In genomic region chr2:172976816-172977215, GRCh38 we compare ENCODE assay signal across 15 cellular contexts.
DNase-seq lines count a peak whose midpoint lies in the region; ATAC-seq, FAIRE-seq and TF ChIP-seq lines count a peak whose summit lies in the region.
"Had no signal": no experiment of that assay in that cellular context is flagged by ENCODE, and none has a peak within 500 bp of the region (broad histone marks: within the 10 kb centered on the region; RNA-seq: fewer than 3 reads in every experiment).

No MANE protein-coding gene starts in this region.

- H3K27ac Mint-ChIP-seq in neural progenitor cell: no peak overlapping the region
- H3K27ac Mint-ChIP-seq: B cell; CD4-positive, alpha-beta T cell had no signal

- TF ChIP-seq RAD21 in A549 (conservative IDR thresholded peaks at IDR 0.05 in 1 of 2, IDR thresholded peaks at IDR 0.05 in 1 of 2): no peak

- TF ChIP-seq CTCF in A549 (IDR thresholded peaks at IDR 0.05) (no peak), OCI-LY3 (IDR thresholded peaks at IDR 0.05; ENCODE audit: low read depth, low read length) (no peak), neural progenitor cell (IDR thresholded peaks at IDR 0.05) (no peak), pancreas (IDR thresholded peaks at IDR 0.05) (no peak)

- TF ChIP-seq EP300 in A549 (IDR thresholded peaks at IDR 0.05): no peak

- DNase-seq in A549 (ENCODE audit: low read depth in 1 of 2, low spot score in 1 of 2): no peak
- DNase-seq in cerebellar cortex (ENCODE audit: low spot score): peak; percentile 75
- no peak for DNase-seq in neural progenitor cell (ENCODE audit: low spot score)
- DNase-seq in pancreas: no peak
- DNase-seq: CD4-positive, alpha-beta T cell; IMR-90 had no signal

- H3F3A ChIP-seq in neural progenitor cell (ENCODE audit: low read depth): no peaks in the 10 kb centered on the region

- H3K36me3 ChIP-seq in OCI-LY3 (replicated peaks; ENCODE audit: low read depth, low read length) (no peaks in the 10 kb centered on the region), neural progenitor cell (no peaks in the 10 kb centered on the region), pancreas (no peaks in the 10 kb centered on the region)

- POLR2A ChIA-PET in A549 (lab: Yijun Ruan, JAX): no interaction called here

- H3K4me1 ChIP-seq in A549: peaks cover 18% of the 10 kb centered on the region
- H3K4me1 ChIP-seq in OCI-LY3 (ENCODE audit: low read length): peaks cover 57% of the 10 kb centered on the region
- peaks cover 14% of the 10 kb centered on the region for H3K4me1 ChIP-seq in neural progenitor cell
- H3K4me1 ChIP-seq in pancreas: no peaks in the 10 kb centered on the region

- H3K9me3 ChIP-seq in A549 (no peaks in the 10 kb centered on the region), OCI-LY3 (ENCODE audit: insufficient read depth, low read length) (no peaks in the 10 kb centered on the region), neural progenitor cell (ENCODE audit: low read depth) (no peaks in the 10 kb centered on the region), pancreas (no peaks in the 10 kb centered on the region)

- no peaks in the 10 kb centered on the region for H3K9me3 Mint-ChIP-seq in neural progenitor cell
- H3K9me3 Mint-ChIP-seq: CD4-positive, alpha-beta T cell had no signal

- H3K4me1 Mint-ChIP-seq in neural progenitor cell: peaks cover 5% of the 10 kb centered on the region
- H3K4me1 Mint-ChIP-seq: B cell had no signal

- FAIRE-seq in A549 (lab: Jason Lieb, UNC) (no peak), pancreas (lab: Jason Lieb, UNC) (no peak)
- FAIRE-seq: G401.6, GM12891, GM19239, H54 had no signal

- H3K79me2 ChIP-seq in OCI-LY3 (ENCODE audit: low read length) (no peaks in the 10 kb centered on the region), neural progenitor cell (ENCODE audit: low read depth) (no peaks in the 10 kb centered on the region)

- H3K27me3 Mint-ChIP-seq in neural progenitor cell (ENCODE audit: insufficient read depth, low read depth): peaks cover 2% of the 10 kb centered on the region

- H3K4me2 ChIP-seq in A549 (no peak overlapping the region), OCI-LY3 (ENCODE audit: low read length) (peak overlapping the region; percentile 85), neural progenitor cell (no peak overlapping the region)

- H3K4me3 Mint-ChIP-seq in neural progenitor cell: no peak overlapping the region
- H3K4me3 Mint-ChIP-seq: B cell; CD4-positive, alpha-beta T cell had no signal

- no peaks in the 10 kb centered on the region for H3K27me3 ChIP-seq in OCI-LY3 (ENCODE audit: low read depth, low read length)
- no peaks in the 10 kb centered on the region for H3K27me3 ChIP-seq in neural progenitor cell
- no peaks in the 10 kb centered on the region for H3K27me3 ChIP-seq in pancreas

- peak overlapping the region; percentile 24; the same call in 1 of the 2 replicates for H2AFZ ChIP-seq in OCI-LY3 (ENCODE audit: low read depth, low read length)
- H2AFZ ChIP-seq in neural progenitor cell (replicated peaks): peak overlapping the region; percentile 85

- H3K27ac ChIP-seq in A549 (peak overlapping the region; percentile 53 to 67; a peak in 4 of 6 replicates), OCI-LY3 (ENCODE audit: low read length) (no peak overlapping the region), neural progenitor cell (no peak overlapping the region), pancreas (no peak overlapping the region)

- intact Hi-C loops in pancreas (cut with DNase I): no loop called here

- H3K36me3 Mint-ChIP-seq in neural progenitor cell: no peaks in the 10 kb centered on the region

- CTCF ChIA-PET in A549 (lab: Yijun Ruan, JAX): interaction anchor here (0.6 to 3.7 kb wide), 4 partner anchors 9 to 318 kb away, joined by 3 to 20 read pairs (median 4); no protein-coding TSS in a partner anchor

- no peaks in the 10 kb centered on the region for H4K20me1 ChIP-seq in OCI-LY3 (ENCODE audit: insufficient read depth, low read length)
- no peaks in the 10 kb centered on the region for H4K20me1 ChIP-seq in neural progenitor cell (ENCODE audit: low read depth)

- ATAC-seq in A549: no peak
- no peak for ATAC-seq in HG03378 (IDR thresholded peaks at IDR 0.05; ENCODE audit: unreplicated experiment)
- no peak for ATAC-seq in pancreas
- ATAC-seq in HG02938 (IDR thresholded peaks at IDR 0.05; ENCODE audit: unreplicated experiment): no peak
- no peak for ATAC-seq in GM18909 (IDR thresholded peaks at IDR 0.05; ENCODE audit: poor library complexity, unreplicated experiment)

- H3K4me3 ChIP-seq in A549 (no peak overlapping the region), OCI-LY3 (ENCODE audit: low read length) (no peak overlapping the region), neural progenitor cell (no peak overlapping the region), pancreas (no peak overlapping the region)

- no peak for TF ChIP-seq POLR2A in A549 (IDR thresholded peaks at IDR 0.05; ENCODE audit: low read length)

- H3K9ac ChIP-seq in OCI-LY3 (ENCODE audit: low read length) (no peak overlapping the region), neural progenitor cell (no peak overlapping the region)

- 74% methylated on average over 5 of the region's 5 CpGs for WGBS in A549 (ENCODE audit: missing lambda C conversion rate)
- WGBS in pancreas, 2 donors: 94 to 96% methylated on average over 5 of the region's 5 CpGs

TF ChIP-seq in A549, 52 proteins besides CTCF, POLR2A, EP300 and RAD21:
- TF ChIP-seq PHF8 (IDR thresholded peaks at IDR 0.05; ENCODE audit: borderline replicate concordance, low read depth): no peak
- no peak for TF ChIP-seq ZNF302 (CRISPR knock-in tag; IDR thresholded peaks at IDR 0.05)
- no peak for TF ChIP-seq HES2 (IDR thresholded peaks at IDR 0.05)
- no peak for TF ChIP-seq E2F6 (IDR thresholded peaks at IDR 0.05; ENCODE audit: borderline replicate concordance, low read depth)
- TF ChIP-seq CHD2 (IDR thresholded peaks at IDR 0.05; ENCODE audit: low read length, partially characterized antibody): no peak
- TF ChIP-seq HOXB13 (CRISPR knock-in tag; IDR thresholded peaks at IDR 0.05; ENCODE audit: low read depth): no peak
- TF ChIP-seq SREBF2 (IDR thresholded peaks at IDR 0.05): no peak
- no peak for TF ChIP-seq ZFP36 (IDR thresholded peaks at IDR 0.05; ENCODE audit: borderline replicate concordance, partially characterized antibody)

Comparison
In these comparisons a context has a peak if more than half of its experiments do, and no peak if none do; other contexts are left out.
1. H3K27ac ChIP-seq: peak in A549 (2 of 2); none in OCI-LY3 (single experiment), neural progenitor cell (single experiment) and pancreas (0 of 4).